In genomic region chr22:42932857-42933782, GRCh38 we compare ENCODE assay signal across 8 cellular contexts.
DNase-seq lines count a peak whose midpoint lies in the region; TF ChIP-seq lines count a peak whose summit lies in the region.

No MANE protein-coding gene starts in this region.

- H3K4me3 Mint-ChIP-seq in stimulated activated naive CD8-positive, alpha-beta T cell treated with anti-CD3 and anti-CD28 coated beads, Interleukin-15, Interleukin-2, amounts not matched to agents 100 ng/mL and 50 ng/mL, for 24 hours, result peak overlapping the region; percentile 62

- TF ChIP-seq CTCF in GM13976 (IDR thresholded peaks at IDR 0.05; ENCODE audit: borderline replicate concordance, control extremely low read depth, extremely low read depth, insufficient read depth, missing control alignments) (no peak), HFF-Myc (IDR thresholded peaks at IDR 0.05; ENCODE audit: low read depth, low read length, missing control alignments) (no peak), left ventricle myocardium inferior (IDR thresholded peaks at IDR 0.05; ENCODE audit: borderline replicate concordance) (no peak)

- peaks cover 100% of the 10 kb centered on the region for H3K4me1 ChIP-seq in left ventricle myocardium inferior

- no peaks in the 10 kb centered on the region for H3K9me3 Mint-ChIP-seq in stimulated activated naive CD8-positive, alpha-beta T cell treated with anti-CD3 and anti-CD28 coated beads, Interleukin-15, Interleukin-2, amounts not matched to agents 100 ng/mL and 50 ng/mL, for 24 hours

- intact Hi-C loops in left ventricle myocardium inferior (cut with micrococcal nuclease), result no loop called here

- H3K9me3 ChIP-seq in left ventricle myocardium inferior (replicated peaks), result no peaks in the 10 kb centered on the region

- no peaks in the 10 kb centered on the region for H3K27me3 ChIP-seq in left ventricle myocardium inferior (ENCODE audit: low read depth)

- H3K36me3 Mint-ChIP-seq in stimulated activated naive CD8-positive, alpha-beta T cell treated with anti-CD3 and anti-CD28 coated beads, Interleukin-15, Interleukin-2, amounts not matched to agents 100 ng/mL and 50 ng/mL, for 24 hours (ENCODE audit: low read depth), result no peaks in the 10 kb centered on the region

- peaks cover 88% of the 10 kb centered on the region for H3K4me1 Mint-ChIP-seq in stimulated activated naive CD8-positive, alpha-beta T cell treated with anti-CD3 and anti-CD28 coated beads, Interleukin-15, Interleukin-2, amounts not matched to agents 100 ng/mL and 50 ng/mL, for 24 hours (ENCODE audit: low read depth)

- in situ Hi-C loops in GM13976 (cut with MboI; ENCODE audit: low sequenced_read_pairs, unreplicated experiment), result no loop called here

- H3K4me3 ChIP-seq in HFF-Myc (replicated peaks; ENCODE audit: low read depth, low read length) (peak overlapping the region; percentile 14; the same call in 1 of the 2 replicates), left ventricle myocardium inferior (peak overlapping the region; percentile 41)

- peak overlapping the region; percentile 92 for H3K27ac Mint-ChIP-seq in stimulated activated naive CD8-positive, alpha-beta T cell treated with anti-CD3 and anti-CD28 coated beads, Interleukin-15, Interleukin-2, amounts not matched to agents 100 ng/mL and 50 ng/mL, for 24 hours

- H3K36me3 ChIP-seq in left ventricle myocardium inferior, result no peaks in the 10 kb centered on the region

- H3K27me3 Mint-ChIP-seq in stimulated activated naive CD8-positive, alpha-beta T cell treated with anti-CD3 and anti-CD28 coated beads, Interleukin-15, Interleukin-2, amounts not matched to agents 100 ng/mL and 50 ng/mL, for 24 hours, result no peaks in the 10 kb centered on the region

- peak; percentile 81 for DNase-seq in GM13976 (ENCODE audit: low spot score)
- DNase-seq in HFF-Myc (ENCODE audit: extremely low read depth, low read depth), result no peak
- peak; percentile 35 for DNase-seq in activated CD4-positive, alpha-beta T cell treated with anti-CD3 and anti-CD28 coated beads for 48 hours
- no peak for DNase-seq in left ventricle myocardium inferior
- no peak for DNase-seq in DMS 273 (lab: John Stamatoyannopoulos, UW; ENCODE audit: unreplicated experiment)
- DNase-seq in dedifferentiated amniotic fluid mesenchymal stem cell (ENCODE audit: extremely low spot score), result no peak
- no peak for DNase-seq in COLO668 (lab: John Stamatoyannopoulos, UW; ENCODE audit: unreplicated experiment)

- H3K27ac ChIP-seq in left ventricle myocardium inferior (replicated peaks), result peak overlapping the region; percentile 95

Comparison
In these comparisons a context has a peak if more than half of its experiments do, and no peak if none do; other contexts are left out.
1. DNase-seq: peak in GM13976 (single experiment) and activated CD4-positive, alpha-beta T cell treated with anti-CD3 and anti-CD28 coated beads for 48 hours (single experiment); none in HFF-Myc (single experiment), left ventricle myocardium inferior (single experiment), DMS 273 (single experiment), dedifferentiated amniotic fluid mesenchymal stem cell (single experiment) and COLO668 (single experiment).